22 cellular contexts compared by ENCODE assay signal in the genomic region with DNA sequence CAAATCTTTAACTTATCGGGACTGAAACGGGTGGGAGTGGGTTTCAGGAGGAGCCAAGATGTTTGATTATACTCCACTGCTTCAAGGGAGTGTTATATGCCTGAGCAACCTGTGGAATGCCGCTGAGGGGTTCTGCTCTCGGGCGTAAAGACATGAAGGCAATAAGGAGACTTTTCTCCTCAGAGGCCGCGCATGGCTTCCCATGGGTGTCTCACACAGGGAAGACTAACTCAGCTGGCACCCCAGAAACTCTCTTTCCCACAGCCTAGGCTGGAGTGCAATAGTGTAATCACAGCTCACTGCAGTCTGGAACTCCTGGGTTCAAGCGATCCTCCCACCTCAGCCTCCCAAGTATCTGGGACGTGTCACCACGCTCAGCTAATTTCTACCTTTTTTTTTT. TPM values are rescaled to one million over a fixed set of nuclear protein-coding genes. Genes with fewer than 3 reads are reported as not detected.
"Had no signal": no experiment of that assay in that cellular context is flagged by ENCODE, and none has a peak within 500 bp of the region (broad histone marks: within the 10 kb centered on the region; RNA-seq: fewer than 3 reads in every experiment).

No MANE protein-coding gene starts in this region.

- H3K4me3 Mint-ChIP-seq: activated CD8-positive, alpha-beta memory T cell treated with anti-CD3 and anti-CD28 coated beads, Interleukin-2, amount 10 ng/mL, durations not matched to agents 7 days and 5 days; activated naive CD4-positive, alpha-beta T cell treated with anti-CD3 and anti-CD28 coated beads for 36 hours; activated naive CD8-positive, alpha-beta T cell; activated T-helper 17 cell treated with anti-CD3 and anti-CD28 coated beads, Interleukin-2, amount 50 U/mL, for 72 hours; brain; T-helper 1 cell treated with Interleukin-12 subunit alpha and Interleukin-12 subunit beta and Interleukin-4 antibody, amounts not matched to agents 30 μg/mL and 1 μg/mL, for 36 hours had no signal

- H3K36me3 ChIP-seq: MG63, SJSA1 had no signal

- H3K27me3 ChIP-seq: SJSA1 had no signal

- H3K9me3 Mint-ChIP-seq: activated T-helper 17 cell treated with anti-CD3 and anti-CD28 coated beads, Interleukin-2, amount 50 U/mL, for 72 hours had no signal

- DNase-seq: activated CD4-positive, alpha-beta T cell treated with anti-CD3 and anti-CD28 coated beads for 4 hours; activated CD8-positive, alpha-beta memory T cell treated with anti-CD3 and anti-CD28 coated beads, Interleukin-2, amount 10 ng/mL, durations not matched to agents 7 days and 5 days; activated gamma-delta T cell; activated naive CD4-positive, alpha-beta T cell treated with anti-CD3 and anti-CD28 coated beads for 36 hours; activated T-cell treated with anti-CD3 and anti-CD28 coated beads for 4 hours; activated T-cell treated with anti-CD3 and anti-CD28 coated beads, Interleukin-2, amount 50 U/mL, for 48 hours; amygdala; NCI-H1105; NCI-H1436; NCI-H1694 treated with DMSO at 0.1 percent for 48 hours; NCI-H2029 treated with DMSO at 0.1 percent for 48 hours; NCI-H446; SHP77 had no signal

- H3K27ac Mint-ChIP-seq: activated CD8-positive, alpha-beta memory T cell treated with anti-CD3 and anti-CD28 coated beads, Interleukin-2, amount 10 ng/mL, durations not matched to agents 7 days and 5 days; activated naive CD4-positive, alpha-beta T cell treated with anti-CD3 and anti-CD28 coated beads for 36 hours; activated naive CD8-positive, alpha-beta T cell; activated T-helper 17 cell treated with anti-CD3 and anti-CD28 coated beads, Interleukin-2, amount 50 U/mL, for 72 hours; brain; T-helper 1 cell treated with Interleukin-12 subunit alpha and Interleukin-12 subunit beta and Interleukin-4 antibody, amounts not matched to agents 30 μg/mL and 1 μg/mL, for 36 hours had no signal

- H3K4me3 ChIP-seq: SJSA1 had no signal

- FAIRE-seq: astrocyte, RCC 7860 had no signal

- H3K9me3 ChIP-seq: MG63 had no signal

- H3K27ac ChIP-seq: SJSA1 had no signal

- H3K36me3 Mint-ChIP-seq: activated CD8-positive, alpha-beta memory T cell treated with anti-CD3 and anti-CD28 coated beads, Interleukin-2, amount 10 ng/mL, durations not matched to agents 7 days and 5 days had no signal

RNA-seq across cellular contexts. Expression of a gene that starts 5.1 kb away (rescaled TPM):
- total RNA-seq: activated CD8-positive, alpha-beta memory T cell treated with anti-CD3 and anti-CD28 coated beads, Interleukin-2, amount 10 ng/mL, durations not matched to agents 7 days and 5 days; activated naive CD4-positive, alpha-beta T cell treated with anti-CD3 and anti-CD28 coated beads for 36 hours; activated T-helper 17 cell treated with anti-CD3 and anti-CD28 coated beads, Interleukin-2, amount 50 U/mL, for 72 hours; astrocyte; PC-3; SJSA1 had no signal

RNA-seq across cellular contexts. Expression of a gene that starts 6.5 kb away (rescaled TPM):
- total RNA-seq: activated CD8-positive, alpha-beta memory T cell treated with anti-CD3 and anti-CD28 coated beads, Interleukin-2, amount 10 ng/mL, durations not matched to agents 7 days and 5 days; activated naive CD4-positive, alpha-beta T cell treated with anti-CD3 and anti-CD28 coated beads for 36 hours; activated T-helper 17 cell treated with anti-CD3 and anti-CD28 coated beads, Interleukin-2, amount 50 U/mL, for 72 hours; astrocyte; SJSA1 had no signal

RNA-seq across cellular contexts. Expression of a gene that starts 9.3 kb away (rescaled TPM):
- total RNA-seq: PC-3 had no signal
